Comparison of ENCODE assay signal across 8 cellular contexts in genomic region chr22:31749636-31750364, GRCh38. TPM values are rescaled to one million over a fixed set of nuclear protein-coding genes. Genes with fewer than 3 reads are reported as not detected.
DNase-seq lines count a peak whose midpoint lies in the region; ATAC-seq, FAIRE-seq and TF ChIP-seq lines count a peak whose summit lies in the region.

PRR14L (minus strand) TSS chr22:31750132; CDS start chr22:31738860, 11,272 bp downstream.

- H3K36me3 ChIP-seq in adipocyte (ENCODE audit: control insufficient read depth, insufficient read depth, low read length, severe bottlenecking) (peaks cover 7% of the 10 kb centered on the region), pancreas (no peaks in the 10 kb centered on the region), thyroid gland (no peaks in the 10 kb centered on the region)

- peak within 1 kb of the TSS; percentile 100 for H3K9ac ChIP-seq in adipocyte (ENCODE audit: low read length)

- H3K27ac ChIP-seq in pancreas: peak within 1 kb of the TSS; percentile 66 to 88 (median 79)
- peak within 1 kb of the TSS; percentile 55 to 84 (median 62) for H3K27ac ChIP-seq in thyroid gland

- WGBS in pancreas, 2 donors: 0% methylated on average over 60 to 62 of the region's 62 CpGs
- 0 to 1% methylated on average over 27 to 59 of the region's 62 CpGs for WGBS in thyroid gland, 2 donors

- peak; percentile 96 for TF ChIP-seq POLR2A in GM12892 (IDR thresholded peaks at IDR 0.05; ENCODE audit: low read depth, low read length)
- peak in 1 of 2 donors; percentile 87 for TF ChIP-seq POLR2A in thyroid gland (IDR thresholded peaks at IDR 0.05)

- H3K9me3 ChIP-seq in adipocyte (ENCODE audit: control insufficient read depth, low read length) (no peaks in the 10 kb centered on the region), pancreas (no peaks in the 10 kb centered on the region), thyroid gland (no peaks in the 10 kb centered on the region)

- no peak for TF ChIP-seq CTCF in pancreas (IDR thresholded peaks at IDR 0.05)
- peak in 2 of 6 experiments; percentile 7 to 11 for TF ChIP-seq CTCF in thyroid gland (IDR thresholded peaks at IDR 0.05)

- H3K4me3 ChIP-seq in adipocyte (ENCODE audit: low read length) (peak within 1 kb of the TSS; percentile 99), pancreas (peak within 1 kb of the TSS; percentile 83 to 99 (median 91)), thyroid gland (replicated peaks in 1 of 3) (peak within 1 kb of the TSS; percentile 52 to 84 (median 81))

- peak; percentile 91 for FAIRE-seq in GM12892 (lab: Jason Lieb, UNC)
- FAIRE-seq in pancreas (lab: Jason Lieb, UNC): no peak

- peak; percentile 90 for DNase-seq in GM12892 (ENCODE audit: insufficient read length)
- DNase-seq in NCI-H1436 treated with DMSO at 0.1 percent for 48 hours (lab: John Stamatoyannopoulos, UW): peak; percentile 89
- DNase-seq in T follicular helper cell (ENCODE audit: low read depth): peak; percentile 95
- DNase-seq in adipocyte (ENCODE audit: low read depth): peak; percentile 98
- DNase-seq in Right ventricle myocardium superior: peak; percentile 99
- peak; percentile 97 to 99 (median 98) for DNase-seq in pancreas
- peak; percentile 99 for DNase-seq in thyroid gland

- H3K4me1 ChIP-seq in adipocyte (ENCODE audit: control insufficient read depth, insufficient read depth, low read length) (peaks cover 53% of the 10 kb centered on the region), pancreas (peaks cover 9 to 23% (median 10%) of the 10 kb centered on the region in 3 donors), thyroid gland (peaks cover 36 to 39% of the 10 kb centered on the region in 2 donors)

- ATAC-seq in HG02840 (IDR thresholded peaks at IDR 0.05; ENCODE audit: low FRiP score, unreplicated experiment): peak; percentile 66
- peak; percentile 90 for ATAC-seq in Right ventricle myocardium superior (ENCODE audit: poor library complexity)
- ATAC-seq in pancreas: peak; percentile 82 to 90 (median 85)

- intact Hi-C loops in Right ventricle myocardium superior (cut with DNase I): loop anchor here (10.0 kb wide), 2 partner anchors 85 to 195 kb away; partner anchors contain the start of genes PISD and YWHAH
- intact Hi-C loops in pancreas (cut with DNase I): no loop called here
- intact Hi-C loops in thyroid gland (cut with DNase I): loop anchor here (5.0 to 10.0 kb wide), 2 partner anchors 85 to 193 kb away; partner anchors contain the start of genes PISD and YWHAH

- no peaks in the 10 kb centered on the region for H3K27me3 ChIP-seq in adipocyte (replicated peaks; ENCODE audit: control insufficient read depth, insufficient read depth, low read length)
- H3K27me3 ChIP-seq in pancreas: no peaks in the 10 kb centered on the region
- H3K27me3 ChIP-seq in thyroid gland: no peaks in the 10 kb centered on the region

RNA-seq across cellular contexts. Expression of gene PRR14L, which starts in this region (rescaled TPM):
- polyA plus RNA-seq in GM12892 (2012; ENCODE audit: missing spikeins): 16.3 TPM
- 17.8 TPM for total RNA-seq in Right ventricle myocardium superior
- 10 to 100 TPM; 16.3 to 32.8 (median 19.3) TPM for total RNA-seq in pancreas
- 1 to 10 TPM; 5.3 to 7.0 TPM for polyA plus RNA-seq in pancreas
- total RNA-seq in thyroid gland: 10 to 100 TPM; 18.7 to 38.8 (median 29.4) TPM

Comparison
In these comparisons a context has a peak if more than half of its experiments do, and no peak if none do; other contexts are left out.
1. Peak in every context shown above with its lines: DNase-seq, ATAC-seq, H3K4me3 ChIP-seq and H3K27ac ChIP-seq.
2. intact Hi-C loops: an anchor here in Right ventricle myocardium superior (10.0 kb wide) and thyroid gland (5.0 to 10.0 kb wide); none called in pancreas.